Comparison of ENCODE assay signal across 8 cellular contexts in genomic region chr20:59495894-59496510, GRCh38.
DNase-seq lines count a peak whose midpoint lies in the region; ATAC-seq and TF ChIP-seq lines count a peak whose summit lies in the region.

No MANE protein-coding gene starts in this region.

- H3K9me3 Mint-ChIP-seq in T-cell: peaks cover 0 to 12% (median 4%) of the 10 kb centered on the region in 3 donors
- peaks cover 3% of the 10 kb centered on the region for H3K9me3 Mint-ChIP-seq in activated naive CD8-positive, alpha-beta T cell treated with anti-CD3 and anti-CD28 coated beads, Interleukin-2, amount 50 U/mL, for 24 hours

- no peaks in the 10 kb centered on the region for H3K36me3 Mint-ChIP-seq in T-cell
- no peaks in the 10 kb centered on the region for H3K36me3 Mint-ChIP-seq in activated naive CD8-positive, alpha-beta T cell treated with anti-CD3 and anti-CD28 coated beads, Interleukin-2, amount 50 U/mL, for 24 hours (ENCODE audit: low read depth)

- 10 to 15% (median 11%) methylated on average over 9 to 12 of the region's 12 CpGs for whole genome bisulfite sequencing in heart left ventricle, 4 donors

- intact Hi-C loops in heart left ventricle (cut with DNase I): loop anchor here in 8 of 10 donors (5.0 to 10.0 kb wide), 4 partner anchors 261 to 631 kb away; no protein-coding TSS in a partner anchor

- POLR2A ChIA-PET in T-cell (lab: Charles Lee): no interaction called here

- peaks cover 0 to 10% (median 0%) of the 10 kb centered on the region in 12 donors for H3K9me3 ChIP-seq in heart left ventricle

- TF ChIP-seq CTCF in GM12875 (IDR thresholded peaks at IDR 0.05; ENCODE audit: borderline replicate concordance, insufficient read depth, low read depth, low read length) (peak; percentile 95), heart left ventricle (IDR thresholded peaks at IDR 0.05) (peak; percentile 74 to 90 (median 84))

- DNase-seq in NCI-H1417 (lab: John Stamatoyannopoulos, UW): peak; percentile 66 to 89 (median 70)
- peak; percentile 8 to 71 (median 58) for DNase-seq in T-cell
- DNase-seq in activated naive CD8-positive, alpha-beta T cell treated with anti-CD3 and anti-CD28 coated beads, Interleukin-2, amount 50 U/mL, for 24 hours: peak; percentile 63
- DNase-seq in heart left ventricle: peak; percentile 50 to 77 (median 62)
- peak; percentile 34 for DNase-seq in renal cortical epithelial cell (ENCODE audit: low read depth)

- H3K36me3 ChIP-seq in heart left ventricle: no peaks in the 10 kb centered on the region

- CTCF ChIA-PET in T-cell (lab: Charles Lee): interaction anchor here (0.8 to 1.4 kb wide), 5 partner anchors 29 to 848 kb away, joined by 3 to 5 read pairs (median 4); no protein-coding TSS in a partner anchor

- H3K4me1 ChIP-seq in heart left ventricle: peaks cover 0 to 5% (median 0%) of the 10 kb centered on the region in 12 donors

- no peak for TF ChIP-seq POLR2A in heart left ventricle (IDR thresholded peaks at IDR 0.05)

- H3K4me3 ChIP-seq in GM12875 (ENCODE audit: low read depth, low read length) (no peak overlapping the region), heart left ventricle (no peak overlapping the region)

- H3K27ac Mint-ChIP-seq in T-cell: no peak overlapping the region
- no peak overlapping the region for H3K27ac Mint-ChIP-seq in activated naive CD8-positive, alpha-beta T cell treated with anti-CD3 and anti-CD28 coated beads, Interleukin-2, amount 50 U/mL, for 24 hours

- H3K4me1 Mint-ChIP-seq in T-cell: peaks cover 0 to 4% (median 0%) of the 10 kb centered on the region in 3 donors
- H3K4me1 Mint-ChIP-seq in activated naive CD8-positive, alpha-beta T cell treated with anti-CD3 and anti-CD28 coated beads, Interleukin-2, amount 50 U/mL, for 24 hours: no peaks in the 10 kb centered on the region

- H3K27ac ChIP-seq in heart left ventricle: no peak overlapping the region

- peaks cover 0 to 40% (median 8%) of the 10 kb centered on the region in 9 donors for H3K27me3 ChIP-seq in heart left ventricle

- peaks cover 14 to 32% of the 10 kb centered on the region in 2 donors for H3K27me3 Mint-ChIP-seq in T-cell
- H3K27me3 Mint-ChIP-seq in activated naive CD8-positive, alpha-beta T cell treated with anti-CD3 and anti-CD28 coated beads, Interleukin-2, amount 50 U/mL, for 24 hours: peaks cover 11% of the 10 kb centered on the region

- ATAC-seq in T-cell (replicated peaks in 1 of 4) (peak; percentile 31 to 64 (median 58)), heart left ventricle (peak in 3 of 4 donors; percentile 56 to 64 (median 60)), HG02840 (IDR thresholded peaks at IDR 0.05; ENCODE audit: low FRiP score, unreplicated experiment) (no peak), GM21529 (IDR thresholded peaks at IDR 0.05; ENCODE audit: unreplicated experiment) (no peak)
- ATAC-seq in activated naive CD8-positive, alpha-beta T cell treated with anti-CD3 and anti-CD28 coated beads, Interleukin-2, amount 50 U/mL, for 24 hours: peak; percentile 33

- no peak overlapping the region for H3K4me3 Mint-ChIP-seq in T-cell
- no peak overlapping the region for H3K4me3 Mint-ChIP-seq in activated naive CD8-positive, alpha-beta T cell treated with anti-CD3 and anti-CD28 coated beads, Interleukin-2, amount 50 U/mL, for 24 hours

Comparison
In these comparisons a context has a peak if more than half of its experiments do, and no peak if none do; other contexts are left out.
1. ATAC-seq: peak in T-cell (4 of 4), activated naive CD8-positive, alpha-beta T cell treated with anti-CD3 and anti-CD28 coated beads, Interleukin-2, amount 50 U/mL, for 24 hours (single experiment) and heart left ventricle (3 of 4); none in HG02840 (single experiment) and GM21529 (single experiment).
2. Peak in every context shown above with its lines, with median percentiles within 50 percentile points of each other: DNase-seq.